26 cellular contexts compared by ENCODE assay signal in the genomic region with DNA sequence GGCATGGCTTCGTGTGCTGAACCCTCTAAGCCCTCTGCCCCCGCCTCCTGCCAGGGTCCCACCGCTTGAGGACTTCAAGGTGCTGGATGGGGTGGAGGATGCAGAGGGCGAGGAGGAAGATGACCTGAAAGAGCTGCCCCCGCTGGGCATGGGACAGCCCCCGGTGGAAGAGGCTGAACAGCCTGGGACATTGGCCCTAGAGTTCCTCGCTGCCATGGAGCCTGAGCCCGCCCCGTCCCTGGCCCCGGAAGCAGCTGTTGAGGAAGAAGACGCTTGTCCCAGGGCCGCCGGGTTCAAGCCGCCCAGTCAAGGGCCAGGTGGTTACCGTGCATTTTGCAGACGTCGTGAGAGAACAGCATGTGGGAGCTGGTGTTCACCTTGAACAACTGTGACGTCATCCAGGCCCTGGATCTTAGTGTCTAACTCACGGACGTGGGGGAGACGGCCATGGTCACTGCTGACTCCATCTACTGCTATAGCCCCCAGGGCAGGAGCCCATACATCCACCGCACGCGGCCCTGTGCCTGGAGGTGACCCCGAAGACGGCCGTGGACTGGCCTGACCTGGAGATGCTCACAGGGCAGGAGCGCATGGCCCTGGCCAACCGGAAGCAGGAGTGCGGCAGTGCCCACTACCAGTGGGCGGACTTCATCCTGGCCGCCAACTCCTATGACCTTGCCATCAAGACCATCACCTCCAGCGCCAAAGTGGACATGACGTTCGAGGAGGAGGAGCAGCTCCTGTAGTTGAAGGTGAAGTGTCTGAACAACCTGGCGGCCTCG.
"Had no signal": no experiment of that assay in that cellular context is flagged by ENCODE, and none has a peak within 500 bp of the region (broad histone marks: within the 10 kb centered on the region; RNA-seq: fewer than 3 reads in every experiment).

No MANE protein-coding gene starts in this region.

- DNase-seq: activated CD4-positive, alpha-beta T cell treated with anti-CD3 and anti-CD28 coated beads for 36 hours; activated CD4-positive, CD25-positive, alpha-beta regulatory T cell; activated CD8-positive, alpha-beta memory T cell treated with anti-CD3 and anti-CD28 coated beads, Interleukin-2, amount 10 ng/mL, durations not matched to agents 7 days and 5 days; activated CD8-positive, alpha-beta T cell treated with anti-CD3 and anti-CD28 coated beads, Interleukin-2, amount 10 ng/mL, durations not matched to agents 7 days and 5 days; activated T-cell treated with anti-CD3 and anti-CD28 coated beads, Interleukin-2, amount 50 U/mL, for 48 hours; anterior cingulate cortex; dorsolateral prefrontal cortex; effector memory CD4-positive, alpha-beta T cell; left colon; lower lobe of right lung; mesenchymal stem cell; natural killer cell; small intestine; stimulated activated CD4-positive, alpha-beta T cell treated with anti-CD3 and anti-CD28 coated beads, Interleukin-1b, Interleukin-23, amount 100 ng/mL, for 48 hours; stimulated activated CD4-positive, alpha-beta T cell treated with anti-CD3 and anti-CD28 coated beads, Interleukin-4, amount 100 ng/mL, for 4 hours; stimulated activated CD8-positive, alpha-beta memory T cell treated with anti-CD3 and anti-CD28 coated beads, Interleukin-4, amount 100 ng/mL, for 48 hours; stimulated activated naive CD8-positive, alpha-beta T cell treated with anti-CD3 and anti-CD28 coated beads, Interleukin-15, amount 100 ng/mL, for 72 hours; T-helper 1 cell had no signal

- H3K4me2 ChIP-seq: neural progenitor cell had no signal

- H3K27me3 ChIP-seq: dorsolateral prefrontal cortex, neural progenitor cell, upper lobe of left lung had no signal

- H3K9ac ChIP-seq: neural progenitor cell had no signal

- ATAC-seq: activated CD4-positive, alpha-beta T cell treated with anti-CD3 and anti-CD28 coated beads for 36 hours; activated CD8-positive, alpha-beta memory T cell treated with anti-CD3 and anti-CD28 coated beads, Interleukin-2, amount 10 ng/mL, durations not matched to agents 7 days and 5 days; activated CD8-positive, alpha-beta T cell treated with anti-CD3 and anti-CD28 coated beads, Interleukin-2, amount 10 ng/mL, durations not matched to agents 7 days and 5 days; activated naive CD4-positive, alpha-beta T cell treated with anti-CD3 and anti-CD28 coated beads, Interleukin-2, amount 50 U/mL, for 72 hours; left colon; natural killer cell; stimulated activated memory B cell treated with anti-CD40 and anti-IgM and Interleukin-4, amounts not matched to agents 10 μg/mL and 1 μg/mL and 100 μg/mL, for 72 hours; stimulated activated naive CD8-positive, alpha-beta T cell treated with anti-CD3 and anti-CD28 coated beads, Interleukin-15, amount 100 ng/mL, for 72 hours had no signal

- H3K4me1 ChIP-seq: lower lobe of right lung, neural progenitor cell, upper lobe of left lung had no signal

- H2AFZ ChIP-seq: neural progenitor cell had no signal

- H3K9me3 ChIP-seq: lower lobe of right lung, upper lobe of left lung had no signal

- H3K4me3 ChIP-seq: coronary artery, dorsolateral prefrontal cortex, lower lobe of right lung, neural progenitor cell, upper lobe of left lung had no signal

- FAIRE-seq: bronchial epithelial cell, frontal cortex, keratinocyte, small intestine had no signal

- H3K27ac ChIP-seq: coronary artery, dorsolateral prefrontal cortex, lower lobe of right lung, neural progenitor cell, upper lobe of left lung had no signal
